ENCODE assay signal across 23 cellular contexts in genomic region chr6:163765326-163765725, GRCh38.
DNase-seq lines count a peak whose midpoint lies in the region; ATAC-seq and TF ChIP-seq lines count a peak whose summit lies in the region.
"Had no signal": no experiment of that assay in that cellular context is flagged by ENCODE, and none has a peak within 500 bp of the region (broad histone marks: within the 10 kb centered on the region; RNA-seq: fewer than 3 reads in every experiment).

No MANE protein-coding gene starts in this region.

- intact Hi-C loops in heart left ventricle (cut with DNase I): loop anchor here in 3 of 10 donors (2.0 to 10.0 kb wide), 4 partner anchors 53 to 192 kb away; no protein-coding TSS in a partner anchor
- intact Hi-C loops in left cardiac atrium (cut with DNase I): no loop called here
- intact Hi-C loops in upper lobe of right lung (cut with DNase I): no loop called here

- 46 to 52% (median 49%) methylated on average over 1 of the region's 1 CpG for WGBS in heart left ventricle, 4 donors

- H3K36me3 Mint-ChIP-seq in stimulated activated naive B cell treated with anti-CD40 and anti-IgM and Interleukin-4, amounts not matched to agents 10 μg/mL and 1 μg/mL and 100 μg/mL, for 72 hours: no peaks in the 10 kb centered on the region

- DNase-seq in heart left ventricle (no peak), left cardiac atrium (no peak), adipocyte (ENCODE audit: low read depth) (peak; percentile 20), upper lobe of right lung (no peak), osteoblast (ENCODE audit: insufficient read length, low spot score, missing footprints) (no peak)
- DNase-seq in stimulated activated naive B cell treated with anti-CD40 and anti-IgM and Interleukin-4, amounts not matched to agents 10 μg/mL and 1 μg/mL and 100 μg/mL, for 72 hours: no peak
- DNase-seq: AML-193; Calu3; CD8-positive, alpha-beta memory T cell; DMS153; GM23248; Kasumi-1; NCI-H1417; NCI-H1694 treated with DMSO at 0.1 percent for 48 hours; NCI-H2107; NCI-H446 treated with DMSO at 0.1 percent for 48 hours; NCI-H526 treated with DMSO at 0.1 percent for 48 hours; SHP77; SK-N-SH had no signal

- H3K4me2 ChIP-seq in osteoblast (ENCODE audit: insufficient read depth, low read length): no peak overlapping the region
- H3K4me2 ChIP-seq: SK-N-SH had no signal

- H3K9me3 Mint-ChIP-seq in stimulated activated naive B cell treated with anti-CD40 and anti-IgM and Interleukin-4, amounts not matched to agents 10 μg/mL and 1 μg/mL and 100 μg/mL, for 72 hours: no peaks in the 10 kb centered on the region

- H3K79me2 ChIP-seq in osteoblast (ENCODE audit: insufficient read depth, low read length): no peaks in the 10 kb centered on the region

- H3K27me3 Mint-ChIP-seq in stimulated activated naive B cell treated with anti-CD40 and anti-IgM and Interleukin-4, amounts not matched to agents 10 μg/mL and 1 μg/mL and 100 μg/mL, for 72 hours: peaks cover 24 to 38% of the 10 kb centered on the region in 2 donors

- H3K9me3 ChIP-seq in heart left ventricle: no peaks in the 10 kb centered on the region
- no peaks in the 10 kb centered on the region for H3K9me3 ChIP-seq in adipocyte (ENCODE audit: control insufficient read depth, low read length)
- no peaks in the 10 kb centered on the region for H3K9me3 ChIP-seq in neuron (ENCODE audit: low read length)
- no peaks in the 10 kb centered on the region for H3K9me3 ChIP-seq in upper lobe of right lung
- no peaks in the 10 kb centered on the region for H3K9me3 ChIP-seq in osteoblast (ENCODE audit: low read depth, low read length)
- H3K9me3 ChIP-seq: SK-N-SH had no signal

- H3K36me3 ChIP-seq in heart left ventricle (no peaks in the 10 kb centered on the region), adipocyte (ENCODE audit: control insufficient read depth, insufficient read depth, low read length, severe bottlenecking) (no peaks in the 10 kb centered on the region), neuron (ENCODE audit: insufficient read depth, low read length) (no peaks in the 10 kb centered on the region), upper lobe of right lung (no peaks in the 10 kb centered on the region), osteoblast (ENCODE audit: insufficient read depth, low read length) (no peaks in the 10 kb centered on the region)

- H3K27ac ChIP-seq in heart left ventricle (peak overlapping the region in 9 of 12 donors; percentile 19 to 72 (median 55)), upper lobe of right lung (peak overlapping the region; percentile 38), osteoblast (ENCODE audit: low read depth, low read length) (no peak overlapping the region)
- H3K27ac ChIP-seq: C4-2B, GM23248 had no signal

- H3K4me3 ChIP-seq in heart left ventricle: no peak overlapping the region
- H3K4me3 ChIP-seq in adipocyte (ENCODE audit: low read length): no peak overlapping the region
- H3K4me3 ChIP-seq in neuron (ENCODE audit: low read length): no peak overlapping the region
- H3K4me3 ChIP-seq in upper lobe of right lung: no peak overlapping the region
- H3K4me3 ChIP-seq in osteoblast (ENCODE audit: insufficient read depth, low read length): no peak overlapping the region
- H3K4me3 ChIP-seq: GM23248 had no signal

- H3K4me1 ChIP-seq in heart left ventricle (peaks cover 0 to 26% (median 15%) of the 10 kb centered on the region in 12 donors), adipocyte (ENCODE audit: control insufficient read depth, insufficient read depth, low read length) (no peaks in the 10 kb centered on the region), neuron (ENCODE audit: insufficient read depth, low read length) (peaks cover 14% of the 10 kb centered on the region), upper lobe of right lung (peaks cover 5% of the 10 kb centered on the region), osteoblast (ENCODE audit: insufficient read depth, low read length) (no peaks in the 10 kb centered on the region)

- H3K4me3 Mint-ChIP-seq in stimulated activated naive B cell treated with anti-CD40 and anti-IgM and Interleukin-4, amounts not matched to agents 10 μg/mL and 1 μg/mL and 100 μg/mL, for 72 hours: no peak overlapping the region
- H3K4me3 Mint-ChIP-seq: CD8-positive, alpha-beta memory T cell had no signal

- ATAC-seq in heart left ventricle: no peak
- no peak for ATAC-seq in left cardiac atrium
- ATAC-seq in upper lobe of right lung: no peak
- no peak for ATAC-seq in stimulated activated naive B cell treated with anti-CD40 and anti-IgM and Interleukin-4, amounts not matched to agents 10 μg/mL and 1 μg/mL and 100 μg/mL, for 72 hours (replicated peaks)
- ATAC-seq in HG03432 (IDR thresholded peaks at IDR 0.05; ENCODE audit: unreplicated experiment): no peak
- ATAC-seq: HCT116 had no signal

- no peak overlapping the region for H3K9ac ChIP-seq in adipocyte (ENCODE audit: low read length)
- H3K9ac ChIP-seq: GM23248, SK-N-SH had no signal

- no peak for TF ChIP-seq POLR2A in heart left ventricle (IDR thresholded peaks at IDR 0.05)

- H3K27me3 ChIP-seq in heart left ventricle (no peaks in the 10 kb centered on the region), adipocyte (replicated peaks; ENCODE audit: control insufficient read depth, insufficient read depth, low read length) (no peaks in the 10 kb centered on the region), neuron (ENCODE audit: insufficient read depth, low read length) (no peaks in the 10 kb centered on the region), upper lobe of right lung (no peaks in the 10 kb centered on the region), osteoblast (ENCODE audit: insufficient read depth, low read length) (no peaks in the 10 kb centered on the region)

- no peak for TF ChIP-seq CTCF in heart left ventricle (IDR thresholded peaks at IDR 0.05)
- no peak for TF ChIP-seq CTCF in upper lobe of right lung (IDR thresholded peaks at IDR 0.05)
- TF ChIP-seq CTCF in osteoblast (IDR thresholded peaks at IDR 0.05; ENCODE audit: extremely low read depth, low read depth, low read length): no peak

- H2AFZ ChIP-seq in neuron (ENCODE audit: low read depth, low read length) (peak overlapping the region; percentile 16), osteoblast (ENCODE audit: low read length) (no peak overlapping the region)
- H2AFZ ChIP-seq: GM23248 had no signal

- H3K27ac Mint-ChIP-seq in stimulated activated naive B cell treated with anti-CD40 and anti-IgM and Interleukin-4, amounts not matched to agents 10 μg/mL and 1 μg/mL and 100 μg/mL, for 72 hours: no peak overlapping the region
- H3K27ac Mint-ChIP-seq: CD8-positive, alpha-beta memory T cell had no signal

- H3K4me1 Mint-ChIP-seq in stimulated activated naive B cell treated with anti-CD40 and anti-IgM and Interleukin-4, amounts not matched to agents 10 μg/mL and 1 μg/mL and 100 μg/mL, for 72 hours: no peaks in the 10 kb centered on the region
- H3K4me1 Mint-ChIP-seq: CD8-positive, alpha-beta memory T cell had no signal

- no peaks in the 10 kb centered on the region for H4K20me1 ChIP-seq in osteoblast (ENCODE audit: insufficient read depth, low read length)
